In genomic region chr5:13930721-13931246, GRCh38 we compare ENCODE assay signal across 20 cellular contexts. TPM values are rescaled to one million over a fixed set of nuclear protein-coding genes. Genes with fewer than 3 reads are reported as not detected.
DNase-seq lines count a peak whose midpoint lies in the region; ATAC-seq, FAIRE-seq and TF ChIP-seq lines count a peak whose summit lies in the region.
"Had no signal": no experiment of that assay in that cellular context is flagged by ENCODE, and none has a peak within 500 bp of the region (broad histone marks: within the 10 kb centered on the region; RNA-seq: fewer than 3 reads in every experiment).

No MANE protein-coding gene starts in this region.

- ATAC-seq in body of pancreas: no peak
- ATAC-seq in GM18907 (IDR thresholded peaks at IDR 0.05; ENCODE audit: unreplicated experiment): no peak
- ATAC-seq in foreskin keratinocyte: no peak
- ATAC-seq: activated CD8-positive, alpha-beta T cell treated with anti-CD3 and anti-CD28 coated beads for 36 hours; esophagus mucosa had no signal

- WGBS in body of pancreas, 2 donors: 57 to 59% methylated on average over 10 of the region's 10 CpGs

- H3K27ac ChIP-seq in VCaP: peak overlapping the region; percentile 77
- H3K27ac ChIP-seq in body of pancreas: no peak overlapping the region
- no peak overlapping the region for H3K27ac ChIP-seq in foreskin keratinocyte
- H3K27ac ChIP-seq: adrenal gland, Peyer's patch, spleen, upper lobe of left lung had no signal

- no peaks in the 10 kb centered on the region for H3K36me3 ChIP-seq in body of pancreas (replicated peaks in 1 of 2; ENCODE audit: insufficient read depth in 1 of 2, low read depth in 2 of 2)
- H3K36me3 ChIP-seq: adrenal gland, BE2C, Peyer's patch, spleen, upper lobe of left lung had no signal

- peaks cover 0 to 6% (median 0%) of the 10 kb centered on the region in 3 donors for H3K9me3 ChIP-seq in body of pancreas
- H3K9me3 ChIP-seq: adrenal gland, BE2C, Peyer's patch had no signal

- H3K27me3 ChIP-seq in body of pancreas: no peaks in the 10 kb centered on the region
- no peaks in the 10 kb centered on the region for H3K27me3 ChIP-seq in foreskin keratinocyte
- H3K27me3 ChIP-seq: adrenal gland, Peyer's patch, spleen, upper lobe of left lung had no signal

- no peaks in the 10 kb centered on the region for H3K4me1 ChIP-seq in body of pancreas
- H3K4me1 ChIP-seq in foreskin keratinocyte: peaks cover 23% of the 10 kb centered on the region
- H3K4me1 ChIP-seq: adrenal gland, BE2C, Peyer's patch, spleen, upper lobe of left lung had no signal

- intact Hi-C loops in body of pancreas (cut with DNase I): no loop called here

- H3K4me3 ChIP-seq in body of pancreas: no peak overlapping the region
- H3K4me3 ChIP-seq: adrenal gland, lung, Peyer's patch, spleen, upper lobe of left lung had no signal

- FAIRE-seq in urothelium cell line (lab: Jason Lieb, UNC): peak; percentile 37
- FAIRE-seq: A204.1 had no signal

- no peak for TF ChIP-seq CTCF in VCaP (conservative IDR thresholded peaks at IDR 0.05)
- TF ChIP-seq CTCF in body of pancreas (IDR thresholded peaks at IDR 0.05): no peak
- no peak for TF ChIP-seq CTCF in foreskin keratinocyte (conservative IDR thresholded peaks at IDR 0.05)

- DNase-seq in NCI-H2107 treated with DMSO at 0.1 percent for 48 hours (lab: John Stamatoyannopoulos, UW; ENCODE audit: unreplicated experiment): peak; percentile 51
- no peak for DNase-seq in NCI-H2107 (lab: John Stamatoyannopoulos, UW)
- peak; percentile 25 for DNase-seq in NCI-H2171 (lab: John Stamatoyannopoulos, UW)
- DNase-seq in urothelium cell line (ENCODE audit: low spot score): no peak
- no peak for DNase-seq in body of pancreas
- no peak for DNase-seq in foreskin keratinocyte
- DNase-seq: activated CD8-positive, alpha-beta T cell treated with anti-CD3 and anti-CD28 coated beads for 36 hours; activated T-cell treated with anti-CD3 and anti-CD28 coated beads, Interleukin-2, amount 50 U/mL, for 1 hour; adrenal gland; BE2C; effector memory CD4-positive, alpha-beta T cell; NCI-H1930; Peyer's patch; spleen; upper lobe of left lung had no signal

- TF ChIP-seq POLR2A in body of pancreas (IDR thresholded peaks at IDR 0.05): no peak

RNA-seq across cellular contexts. Expression of gene DNAH5, which starts 13.7 kb away (rescaled TPM):
- 1 to 10 TPM in 1 of 2 donors, under 1 TPM in 1; 0.99 to 2.6 TPM for total RNA-seq in body of pancreas
- total RNA-seq in foreskin keratinocyte: 0.71 and 1.1 TPM in 2 replicates
- polyA plus RNA-seq in foreskin keratinocyte: 0.57 and 1.1 TPM in 2 replicates
- total RNA-seq: activated CD8-positive, alpha-beta T cell treated with anti-CD3 and anti-CD28 coated beads for 36 hours had no signal

Comparison
In these comparisons a context has a peak if more than half of its experiments do, and no peak if none do; other contexts are left out.
1. DNase-seq: peak in NCI-H2107 treated with DMSO at 0.1 percent for 48 hours (single experiment) and NCI-H2171 (single experiment); none in NCI-H2107 (single experiment), urothelium cell line (single experiment), body of pancreas (0 of 4) and foreskin keratinocyte (0 of 2).